13 cellular contexts compared by ENCODE assay signal in the genomic region with DNA sequence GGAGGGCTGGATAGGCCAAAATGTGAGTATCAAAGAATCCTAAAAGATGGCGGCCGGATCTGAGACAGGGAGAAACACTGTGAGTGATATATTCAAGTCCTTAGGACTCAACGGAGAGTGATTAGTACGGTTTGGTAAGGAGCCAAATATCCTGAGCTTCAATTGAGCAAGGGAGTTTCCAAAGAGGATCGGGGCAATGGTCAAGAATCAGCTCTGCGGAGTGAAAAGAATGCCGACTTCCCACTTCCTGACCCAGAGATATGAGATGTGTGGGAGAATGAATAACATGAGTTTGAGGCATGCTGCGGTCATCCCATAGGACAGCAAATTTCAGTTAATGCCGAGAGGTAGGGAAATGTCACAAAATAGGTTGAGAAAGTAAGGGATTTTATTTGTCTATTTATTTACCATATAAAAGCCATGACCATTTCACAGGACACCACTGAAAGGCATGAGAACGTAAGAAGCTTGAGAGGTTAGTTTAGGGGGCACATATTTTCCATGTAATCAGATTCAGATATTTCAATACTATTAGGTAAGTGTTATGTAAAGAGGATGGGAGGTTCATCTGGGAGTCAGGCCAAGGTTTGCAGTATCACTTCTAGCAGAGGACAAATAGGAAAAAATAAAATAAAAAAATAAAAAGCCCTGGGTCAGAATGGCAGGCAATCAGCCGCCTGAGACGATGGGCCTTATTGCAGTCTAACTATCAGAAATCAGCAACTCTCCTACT.
A peak's percentile ranks its signal among the peaks of the same experiment; 100 is the strongest.
DNase-seq lines count a peak whose midpoint lies in the region; ATAC-seq and TF ChIP-seq lines count a peak whose summit lies in the region.
"Had no signal": no experiment of that assay in that cellular context is flagged by ENCODE, and none has a peak within 500 bp of the region (broad histone marks: within the 10 kb centered on the region; RNA-seq: fewer than 3 reads in every experiment).

No MANE protein-coding gene starts in this region.

- 52 to 53% methylated on average over 12 of the region's 12 CpGs for WGBS in heart right ventricle, 2 donors
- WGBS in endodermal cell (ENCODE audit: insufficient coverage in 1 of 2, insufficient read length in 1 of 2), 2 experiments, result 97 to 99% methylated on average over 8 to 11 of the region's 12 CpGs

- H3K9me3 ChIP-seq in heart right ventricle (no peaks in the 10 kb centered on the region), endodermal cell (ENCODE audit: control insufficient read depth, low read length) (no peaks in the 10 kb centered on the region)
- H3K9me3 ChIP-seq: upper lobe of left lung had no signal

- H3K27ac ChIP-seq in heart right ventricle (peak overlapping the region in 2 of 10 donors; percentile 3 to 52), endodermal cell (ENCODE audit: low read depth, low read length) (no peak overlapping the region)
- H3K27ac ChIP-seq: upper lobe of left lung had no signal

- DNase-seq in heart right ventricle (peak in 1 of 2 donors; percentile 12), Right ventricle myocardium inferior (ENCODE audit: missing footprints) (no peak), SW480 (ENCODE audit: low spot score) (peak; percentile 44), glomerular visceral epithelial cell (ENCODE audit: extremely low spot score) (peak; percentile 97), RPMI8226 (no peak), GM03348 (ENCODE audit: low spot score) (no peak), endodermal cell (no peak)
- DNase-seq in activated effector memory CD4-positive, alpha-beta T cell treated with Interleukin-2 at 50 U/mL for 16 hours, result no peak
- DNase-seq: activated CD4-positive, alpha-beta T cell treated with anti-CD3 and anti-CD28 coated beads, Interleukin-2, amount 50 U/mL, for 48 hours; foreskin melanocyte; KBM-7; stimulated activated CD4-positive, alpha-beta T cell treated with anti-CD3 and anti-CD28 coated beads, Interleukin-12 subunit alpha, Interleukin-12 subunit beta, amount 100 ng/mL, for 4 hours; upper lobe of left lung had no signal

- no peaks in the 10 kb centered on the region for H3K4me1 Mint-ChIP-seq in endodermal cell

- intact Hi-C loops in heart right ventricle (cut with DNase I) (no loop called here), Right ventricle myocardium inferior (cut with DNase I) (no loop called here)

- no peaks in the 10 kb centered on the region for H3K36me3 Mint-ChIP-seq in endodermal cell (ENCODE audit: low read depth)

- no peaks in the 10 kb centered on the region for H3K27me3 Mint-ChIP-seq in endodermal cell (ENCODE audit: insufficient read depth)

- no peak overlapping the region for H3K27ac Mint-ChIP-seq in endodermal cell

- H3K4me3 Mint-ChIP-seq in endodermal cell, result no peak overlapping the region

- H3K4me1 ChIP-seq in heart right ventricle (peaks cover 0 to 11% (median 0%) of the 10 kb centered on the region in 9 donors), endodermal cell (ENCODE audit: control insufficient read depth, insufficient read depth, low read length) (no peaks in the 10 kb centered on the region)
- H3K4me1 ChIP-seq: upper lobe of left lung had no signal

- H3K4me3 ChIP-seq in heart right ventricle, result no peak overlapping the region
- H3K4me3 ChIP-seq in endodermal cell (ENCODE audit: low read length), result no peak overlapping the region
- H3K4me3 ChIP-seq: upper lobe of left lung had no signal

- H3K27me3 ChIP-seq in heart right ventricle, result no peaks in the 10 kb centered on the region
- H3K27me3 ChIP-seq in endodermal cell (ENCODE audit: control insufficient read depth, insufficient read depth, low read length, poor library complexity, severe bottlenecking), result no peaks in the 10 kb centered on the region
- H3K27me3 ChIP-seq: upper lobe of left lung had no signal

- ATAC-seq in heart right ventricle, result peak in 5 of 8 donors; percentile 29 to 65 (median 55)
- ATAC-seq in Right ventricle myocardium inferior, result no peak

- H3K9ac ChIP-seq in endodermal cell (ENCODE audit: extremely low read depth, low read length, poor library complexity, severe bottlenecking), result no peak overlapping the region

- no peaks in the 10 kb centered on the region for H3K9me3 Mint-ChIP-seq in endodermal cell

- no peaks in the 10 kb centered on the region for H3K36me3 ChIP-seq in heart right ventricle
- no peaks in the 10 kb centered on the region for H3K36me3 ChIP-seq in endodermal cell (ENCODE audit: control insufficient read depth, insufficient read depth, low read length)
- H3K36me3 ChIP-seq: upper lobe of left lung had no signal

- no peak for TF ChIP-seq CTCF in heart right ventricle (IDR thresholded peaks at IDR 0.05)
- TF ChIP-seq CTCF in endodermal cell (conservative IDR thresholded peaks at IDR 0.05), result no peak

Comparison
In these comparisons a context has a peak if more than half of its experiments do, and no peak if none do; other contexts are left out.
1. DNase-seq: peak in SW480 (single experiment) and glomerular visceral epithelial cell (single experiment); none in Right ventricle myocardium inferior (single experiment), activated effector memory CD4-positive, alpha-beta T cell treated with Interleukin-2 at 50 U/mL for 16 hours (single experiment), RPMI8226 (single experiment), GM03348 (single experiment) and endodermal cell (single experiment).